ENCODE assay signal across 7 cellular contexts in the genomic region with DNA sequence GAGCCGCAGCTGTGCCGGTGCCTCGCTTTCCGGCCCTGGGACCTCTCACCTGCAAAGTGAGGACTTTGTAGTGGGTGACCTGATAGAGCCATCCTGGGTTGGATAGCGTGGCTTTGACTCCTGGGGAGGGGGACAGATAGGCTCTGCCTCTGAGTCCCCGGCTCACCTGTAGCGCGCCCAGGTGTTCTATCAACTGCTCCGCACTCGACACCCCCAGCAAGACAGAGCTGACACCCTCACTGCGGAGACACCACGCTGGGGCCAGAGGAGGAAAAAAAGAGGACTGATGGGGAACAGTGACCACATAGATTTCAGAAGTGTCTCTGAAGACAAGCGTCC. TPM values are rescaled to one million over a fixed set of nuclear protein-coding genes. Genes with fewer than 3 reads are reported as not detected.
DNase-seq lines count a peak whose midpoint lies in the region; ATAC-seq, FAIRE-seq and TF ChIP-seq lines count a peak whose summit lies in the region.

No MANE protein-coding gene starts in this region.

- peaks cover 13% of the 10 kb centered on the region; the same call in 1 of the 2 replicates for H3K4me1 ChIP-seq in HUES48 (ENCODE audit: control insufficient read depth, insufficient read depth, low read length)
- peaks cover 3 to 8% of the 10 kb centered on the region in 2 donors for H3K4me1 ChIP-seq in ascending aorta
- peaks cover 9% of the 10 kb centered on the region for H3K4me1 ChIP-seq in keratinocyte (ENCODE audit: control insufficient read depth, extremely low read depth, insufficient read depth, low read length)

- H4K20me1 ChIP-seq in keratinocyte (ENCODE audit: control insufficient read depth, extremely low read depth, insufficient read depth, low read length), result no peaks in the 10 kb centered on the region

- H2AFZ ChIP-seq in keratinocyte (ENCODE audit: control insufficient read depth, low read length), result peak overlapping the region; percentile 89

- H3K4me2 ChIP-seq in keratinocyte (ENCODE audit: control insufficient read depth, extremely low read depth, insufficient read depth, low read depth, low read length), result peak overlapping the region; percentile 84

- dilution Hi-C loops in keratinocyte (cut with MboI; ENCODE audit: extremely low pct_ligation_motif_present, low sequenced_read_pairs), result no loop called here

- FAIRE-seq in keratinocyte (lab: Jason Lieb, UNC), result no peak

- no peaks in the 10 kb centered on the region for H3K9me3 ChIP-seq in HUES48 (ENCODE audit: control insufficient read depth, insufficient read depth, low read length)
- H3K9me3 ChIP-seq in ascending aorta, result no peaks in the 10 kb centered on the region
- no peaks in the 10 kb centered on the region for H3K9me3 ChIP-seq in keratinocyte (ENCODE audit: control insufficient read depth, low read depth, low read length)

- H3K79me2 ChIP-seq in keratinocyte (ENCODE audit: control insufficient read depth, insufficient read depth, low read length), result no peaks in the 10 kb centered on the region

- H3K9me3 Mint-ChIP-seq in stimulated activated naive CD8-positive, alpha-beta T cell treated with anti-CD3 and anti-CD28 coated beads, Interleukin-15, amount 100 ng/mL, for 72 hours, result no peaks in the 10 kb centered on the region

- intact Hi-C loops in ascending aorta (cut with DNase I), result no loop called here

- no peak for ATAC-seq in stimulated activated naive CD8-positive, alpha-beta T cell treated with anti-CD3 and anti-CD28 coated beads, Interleukin-15, amount 100 ng/mL, for 72 hours
- ATAC-seq in HG03139 (IDR thresholded peaks at IDR 0.05; ENCODE audit: unreplicated experiment), result no peak

- H3K36me3 ChIP-seq in HUES48 (ENCODE audit: control insufficient read depth, insufficient read depth, low read length) (no peaks in the 10 kb centered on the region), ascending aorta (no peaks in the 10 kb centered on the region), keratinocyte (ENCODE audit: control insufficient read depth in 2 of 2, extremely low read depth in 1 of 2, insufficient read depth in 2 of 2, low read length in 2 of 2) (peaks cover 0 to 5% of the 10 kb centered on the region in 2 experiments)

- DNase-seq in ascending aorta (ENCODE audit: low spot score in 2 of 2), result no peak
- DNase-seq in keratinocyte (ENCODE audit: low read depth, low spot score), result no peak
- no peak for DNase-seq in stimulated activated naive CD8-positive, alpha-beta T cell treated with anti-CD3 and anti-CD28 coated beads, Interleukin-15, amount 100 ng/mL, for 72 hours
- DNase-seq in DMS 273 (lab: John Stamatoyannopoulos, UW; ENCODE audit: unreplicated experiment), result no peak
- DNase-seq in ureter (ENCODE audit: low spot score), result no peak

- peak overlapping the region; percentile 53 for H3K4me3 ChIP-seq in HUES48 (ENCODE audit: low read depth, low read length)
- peak overlapping the region; percentile 53 to 64 for H3K4me3 ChIP-seq in ascending aorta
- H3K4me3 ChIP-seq in keratinocyte (ENCODE audit: control insufficient read depth in 2 of 3, extremely low read depth in 1 of 3, insufficient read depth in 2 of 3, low read depth in 1 of 3, low read length in 3 of 3), result peak overlapping the region in 2 of 3 experiments; percentile 51 to 71

- no peak overlapping the region for H3K27ac Mint-ChIP-seq in stimulated activated naive CD8-positive, alpha-beta T cell treated with anti-CD3 and anti-CD28 coated beads, Interleukin-15, amount 100 ng/mL, for 72 hours

- peaks cover 80% of the 10 kb centered on the region for H3K27me3 ChIP-seq in HUES48 (ENCODE audit: control insufficient read depth, insufficient read depth, low read length)
- no peaks in the 10 kb centered on the region for H3K27me3 ChIP-seq in ascending aorta
- H3K27me3 ChIP-seq in keratinocyte (ENCODE audit: control insufficient read depth, extremely low read depth, insufficient read depth, low read length), result no peaks in the 10 kb centered on the region

- H3K9me1 ChIP-seq in keratinocyte (ENCODE audit: control insufficient read depth, extremely low read depth, insufficient read depth, low read length), result no peaks in the 10 kb centered on the region

- H3K4me3 Mint-ChIP-seq in stimulated activated naive CD8-positive, alpha-beta T cell treated with anti-CD3 and anti-CD28 coated beads, Interleukin-15, amount 100 ng/mL, for 72 hours, result peak overlapping the region; percentile 75 to 85

- H3K9ac ChIP-seq in HUES48 (ENCODE audit: low read depth, low read length) (no peak overlapping the region), keratinocyte (ENCODE audit: control insufficient read depth, extremely low read depth, insufficient read depth, low read length) (peak overlapping the region; percentile 63)

- peaks cover 25% of the 10 kb centered on the region for H3K4me1 Mint-ChIP-seq in stimulated activated naive CD8-positive, alpha-beta T cell treated with anti-CD3 and anti-CD28 coated beads, Interleukin-15, amount 100 ng/mL, for 72 hours

- H3K27ac ChIP-seq in HUES48 (ENCODE audit: low read depth, low read length) (no peak overlapping the region), ascending aorta (peak overlapping the region; percentile 35 to 52), keratinocyte (ENCODE audit: control insufficient read depth, insufficient read depth, low read length) (no peak overlapping the region)

- TF ChIP-seq CTCF in ascending aorta (IDR thresholded peaks at IDR 0.05), result no peak
- TF ChIP-seq CTCF in keratinocyte (optimal IDR thresholded peaks at IDR 0.05 in 1 of 3, IDR thresholded peaks at IDR 0.05 in 1 of 3, conservative IDR thresholded peaks at IDR 0.05 in 1 of 3; ENCODE audit: extremely low read depth in 1 of 3, insufficient read depth in 2 of 3, low read length in 3 of 3), result no peak

- no peaks in the 10 kb centered on the region for H3K27me3 Mint-ChIP-seq in stimulated activated naive CD8-positive, alpha-beta T cell treated with anti-CD3 and anti-CD28 coated beads, Interleukin-15, amount 100 ng/mL, for 72 hours

RNA-seq across cellular contexts. Expression of gene KCNAB3, which starts 6.4 kb away (rescaled TPM):
- total RNA-seq in ascending aorta (not detected), ureter (7.9 TPM)
- 2.0 to 2.5 TPM (median 2.2 TPM) in 3 replicates for polyA plus RNA-seq in keratinocyte
- polyA plus RNA-seq in keratinocyte (2011; ENCODE audit: low read depth), result 1.1 TPM
- 0.13 and 0.27 TPM in 2 replicates for polyA plus RNA-seq in keratinocyte (2011; cell fraction: cytosol; rRNA removed)
- 17.3 and 18.3 TPM in 2 replicates for polyA plus RNA-seq in keratinocyte (2011; cell fraction: nucleus; rRNA removed)
- 1.2 and 1.3 TPM in 2 replicates for polyA plus RNA-seq in keratinocyte (2012; ENCODE audit: low replicate concordance)
- polyA minus RNA-seq in keratinocyte, result 0.66 to 1.9 TPM (median 0.99 TPM) in 3 replicates
- polyA minus RNA-seq in keratinocyte (2011; cell fraction: cytosol; rRNA and poly(A)+ RNA removed), result not detected
- polyA minus RNA-seq in keratinocyte (2011; cell fraction: nucleus; rRNA and poly(A)+ RNA removed), result 2.2 and 2.8 TPM in 2 replicates

RNA-seq across cellular contexts. Expression of gene RNF227, which starts 7.2 kb away (rescaled TPM):
- total RNA-seq in ascending aorta, result 0.32 TPM
- polyA plus RNA-seq in keratinocyte, result 3.4 to 5.7 TPM (median 3.6 TPM) in 3 replicates
- polyA plus RNA-seq in keratinocyte (2011; ENCODE audit: low read depth), result 4.3 TPM
- polyA plus RNA-seq in keratinocyte (2011; cell fraction: cytosol; rRNA removed), result 3.4 TPM in 2 replicates
- polyA plus RNA-seq in keratinocyte (2011; cell fraction: nucleus; rRNA removed), result 6.7 and 7.2 TPM in 2 replicates
- 1.6 and 15.6 TPM in 2 replicates for polyA plus RNA-seq in keratinocyte (2012; ENCODE audit: low replicate concordance)
- 1.3 to 2.1 TPM in 2 of 3 replicates, not detected in the other for polyA minus RNA-seq in keratinocyte
- polyA minus RNA-seq in keratinocyte (2011; cell fraction: cytosol; rRNA and poly(A)+ RNA removed), result 2.5 TPM
- 1.5 and 2.9 TPM in 2 replicates for polyA minus RNA-seq in keratinocyte (2011; cell fraction: nucleus; rRNA and poly(A)+ RNA removed)
- total RNA-seq in ureter, result 2.5 TPM

RNA-seq across cellular contexts. Expression of gene TRAPPC1, which starts 8.5 kb away (rescaled TPM):
- total RNA-seq in ascending aorta (36.0 TPM), ureter (166 TPM)
- polyA plus RNA-seq in keratinocyte, result 108 to 396 TPM (median 128 TPM) in 3 replicates
- 38.3 TPM for polyA plus RNA-seq in keratinocyte (2011; ENCODE audit: low read depth)
- 329 and 422 TPM in 2 replicates for polyA plus RNA-seq in keratinocyte (2011; cell fraction: cytosol; rRNA removed)
- 115 and 122 TPM in 2 replicates for polyA plus RNA-seq in keratinocyte (2011; cell fraction: nucleus; rRNA removed)
- 190 and 276 TPM in 2 replicates for polyA plus RNA-seq in keratinocyte (2012; ENCODE audit: low replicate concordance)
- polyA minus RNA-seq in keratinocyte, result 161 to 257 TPM (median 217 TPM) in 3 replicates
- polyA minus RNA-seq in keratinocyte (2011; cell fraction: cytosol; rRNA and poly(A)+ RNA removed), result 191 TPM
- 38.1 and 71.9 TPM in 2 replicates for polyA minus RNA-seq in keratinocyte (2011; cell fraction: nucleus; rRNA and poly(A)+ RNA removed)

RNA-seq across cellular contexts. Expression of gene CNTROB, which starts 8.7 kb away (rescaled TPM):
- total RNA-seq in ascending aorta (13.7 TPM), ureter (25.6 TPM)
- 17.4 to 20.5 TPM (median 17.4 TPM) in 3 replicates for polyA plus RNA-seq in keratinocyte
- polyA plus RNA-seq in keratinocyte (2011; ENCODE audit: low read depth), result 14.3 TPM
- 11.0 and 12.7 TPM in 2 replicates for polyA plus RNA-seq in keratinocyte (2011; cell fraction: cytosol; rRNA removed)
- 63.2 and 66.1 TPM in 2 replicates for polyA plus RNA-seq in keratinocyte (2011; cell fraction: nucleus; rRNA removed)
- 16.1 and 17.1 TPM in 2 replicates for polyA plus RNA-seq in keratinocyte (2012; ENCODE audit: low replicate concordance)
- polyA minus RNA-seq in keratinocyte, result 18.7 to 28.8 TPM (median 23.0 TPM) in 3 replicates
- 12.9 TPM for polyA minus RNA-seq in keratinocyte (2011; cell fraction: cytosol; rRNA and poly(A)+ RNA removed)
- 17.4 and 17.8 TPM in 2 replicates for polyA minus RNA-seq in keratinocyte (2011; cell fraction: nucleus; rRNA and poly(A)+ RNA removed)

RNA-seq across cellular contexts. Expression of gene CHD3, which starts 34.7 kb away (rescaled TPM):
- total RNA-seq in ascending aorta (102 TPM), ureter (225 TPM)
- polyA plus RNA-seq in keratinocyte, result 27.8 to 30.1 TPM (median 28.1 TPM) in 3 replicates
- 19.1 TPM for polyA plus RNA-seq in keratinocyte (2011; ENCODE audit: low read depth)
- polyA plus RNA-seq in keratinocyte (2011; cell fraction: cytosol; rRNA removed), result 21.7 and 36.9 TPM in 2 replicates
- polyA plus RNA-seq in keratinocyte (2011; cell fraction: nucleus; rRNA removed), result 110 and 113 TPM in 2 replicates
- 21.0 and 81.2 TPM in 2 replicates for polyA plus RNA-seq in keratinocyte (2012; ENCODE audit: low replicate concordance)
- 51.0 to 122 TPM (median 65.2 TPM) in 3 replicates for polyA minus RNA-seq in keratinocyte
- polyA minus RNA-seq in keratinocyte (2011; cell fraction: cytosol; rRNA and poly(A)+ RNA removed), result 83.5 TPM
- polyA minus RNA-seq in keratinocyte (2011; cell fraction: nucleus; rRNA and poly(A)+ RNA removed), result 50.3 and 60.0 TPM in 2 replicates

Comparison
In these comparisons a context has a peak if more than half of its experiments do, and no peak if none do; other contexts are left out.
1. H3K27ac ChIP-seq: peak in ascending aorta (2 of 2); none in HUES48 (single experiment) and keratinocyte (single experiment).
2. Peak in every context shown above with its lines, with median percentiles within 50 percentile points of each other: H3K4me3 ChIP-seq.